18 cellular contexts compared by ENCODE assay signal in the genomic region with DNA sequence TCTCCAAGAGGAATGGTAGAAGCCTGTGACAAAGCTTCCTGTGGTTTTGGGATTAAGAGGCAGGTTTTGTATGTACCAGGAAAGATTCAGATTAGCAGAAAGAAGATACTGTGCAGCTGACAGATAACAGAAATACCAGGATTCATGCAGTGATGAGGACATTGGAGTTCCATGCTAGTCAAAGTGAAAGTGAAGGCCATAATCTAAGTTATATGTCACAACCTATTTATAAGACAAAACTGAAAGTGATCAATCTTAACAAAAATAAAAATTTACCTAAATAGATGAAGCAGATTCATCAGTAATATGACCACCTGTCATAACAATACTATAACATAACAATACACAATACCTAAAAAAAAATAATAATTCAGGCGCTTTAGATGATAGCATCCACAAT.
A peak's percentile ranks its signal among the peaks of the same experiment; 100 is the strongest.
DNase-seq lines count a peak whose midpoint lies in the region; ATAC-seq, FAIRE-seq and TF ChIP-seq lines count a peak whose summit lies in the region.
"Had no signal": no experiment of that assay in that cellular context is flagged by ENCODE, and none has a peak within 500 bp of the region (broad histone marks: within the 10 kb centered on the region; RNA-seq: fewer than 3 reads in every experiment).

No MANE protein-coding gene starts in this region.

- H3K9me3 ChIP-seq in adrenal gland (replicated peaks in 1 of 3), result no peaks in the 10 kb centered on the region
- H3K9me3 ChIP-seq: esophagus squamous epithelium, heart right ventricle, transverse colon had no signal

- H3K27ac ChIP-seq in substantia nigra (ENCODE audit: low read depth, low read length, poor library complexity, severe bottlenecking) (no peak overlapping the region), adrenal gland (no peak overlapping the region)
- H3K27ac ChIP-seq: dorsolateral prefrontal cortex, esophagus squamous epithelium, heart right ventricle, transverse colon had no signal

- no peak overlapping the region for H3K4me3 ChIP-seq in adrenal gland
- H3K4me3 ChIP-seq: dorsolateral prefrontal cortex, esophagus squamous epithelium, heart right ventricle, transverse colon had no signal

- intact Hi-C loops in adrenal gland (cut with DNase I), result no loop called here

- TF ChIP-seq POLR2A in adrenal gland (IDR thresholded peaks at IDR 0.05), result no peak

- no peaks in the 10 kb centered on the region for H3K4me1 ChIP-seq in adrenal gland (replicated peaks in 1 of 2)
- H3K4me1 ChIP-seq: esophagus squamous epithelium, heart right ventricle, transverse colon had no signal

- no peak for FAIRE-seq in GM19239 (lab: Jason Lieb, UNC)
- FAIRE-seq: keratinocyte had no signal

- H3K27me3 ChIP-seq in adrenal gland, result no peaks in the 10 kb centered on the region
- H3K27me3 ChIP-seq: dorsolateral prefrontal cortex, esophagus squamous epithelium, heart right ventricle, transverse colon had no signal

- no peaks in the 10 kb centered on the region for H3K36me3 ChIP-seq in adrenal gland (replicated peaks in 1 of 2)
- H3K36me3 ChIP-seq: esophagus squamous epithelium, heart right ventricle, transverse colon had no signal

- DNase-seq in substantia nigra (lab: John Stamatoyannopoulos, UW), result no peak
- DNase-seq in GM19239 (ENCODE audit: insufficient read length, low spot score), result no peak
- no peak for DNase-seq in adrenal gland
- DNase-seq in stimulated activated naive CD8-positive, alpha-beta T cell treated with anti-CD3 and anti-CD28 coated beads, Interleukin-15, Interleukin-2, amounts not matched to agents 100 U/mL and 50 U/mL, for 24 hours, result no peak
- DNase-seq: activated CD4-positive, alpha-beta T cell treated with anti-CD3 and anti-CD28 coated beads for 4 hours; activated T-cell treated with anti-CD3 and anti-CD28 coated beads, Interleukin-2, amount 50 U/mL, for 1 hour; dorsolateral prefrontal cortex; esophagus squamous epithelium; GDM1; heart right ventricle; MV-4-11; stimulated activated CD4-positive, alpha-beta T cell treated with anti-CD3 and anti-CD28 coated beads, Interleukin-4, amount 100 ng/mL, for 1 hour; transverse colon had no signal

- ATAC-seq in GM18519 (IDR thresholded peaks at IDR 0.05; ENCODE audit: low FRiP score, unreplicated experiment), result peak; percentile 84
- ATAC-seq in GM21447 (IDR thresholded peaks at IDR 0.05; ENCODE audit: unreplicated experiment), result peak; percentile 79
- peak; percentile 62 for ATAC-seq in HG02943 (IDR thresholded peaks at IDR 0.05; ENCODE audit: low read depth, unreplicated experiment)
- ATAC-seq in HG03575 (IDR thresholded peaks at IDR 0.05; ENCODE audit: extremely low read depth, insufficient number of reproducible peaks, low FRiP score, unreplicated experiment), result peak; percentile 78
- ATAC-seq in stimulated activated naive CD8-positive, alpha-beta T cell treated with anti-CD3 and anti-CD28 coated beads, Interleukin-15, Interleukin-2, amounts not matched to agents 100 U/mL and 50 U/mL, for 24 hours, result no peak
- ATAC-seq: heart right ventricle had no signal

- TF ChIP-seq CTCF in adrenal gland (IDR thresholded peaks at IDR 0.05), result no peak

- 91 to 94% (median 94%) methylated on average over 1 of the region's 1 CpG for WGBS in adrenal gland, 4 donors
